In genomic region chr2:128441341-128442052, GRCh38 we compare ENCODE assay signal across 18 cellular contexts.
A peak's percentile ranks its signal among the peaks of the same experiment; 100 is the strongest.
DNase-seq lines count a peak whose midpoint lies in the region; ATAC-seq and TF ChIP-seq lines count a peak whose summit lies in the region.
"Had no signal": no experiment of that assay in that cellular context is flagged by ENCODE, and none has a peak within 500 bp of the region (broad histone marks: within the 10 kb centered on the region; RNA-seq: fewer than 3 reads in every experiment).

No MANE protein-coding gene starts in this region.

- no peak overlapping the region for H3K27ac Mint-ChIP-seq in endodermal cell
- H3K27ac Mint-ChIP-seq: activated B cell treated with CpG ODN at 0.5 μM for 24 hours; activated naive CD8-positive, alpha-beta T cell treated with anti-CD3 and anti-CD28 coated beads, Interleukin-2, amount 10 ng/mL, durations not matched to agents 7 days and 5 days had no signal

- peaks cover 14% of the 10 kb centered on the region for H3K4me1 Mint-ChIP-seq in endodermal cell
- H3K4me1 Mint-ChIP-seq: activated B cell treated with CpG ODN at 0.5 μM for 24 hours had no signal

- no peaks in the 10 kb centered on the region for H3K27me3 ChIP-seq in BLaER1
- H3K27me3 ChIP-seq in HUES64 (ENCODE audit: insufficient read depth, low read length), result no peaks in the 10 kb centered on the region
- H3K27me3 ChIP-seq in endodermal cell (ENCODE audit: control insufficient read depth, insufficient read depth, low read length, poor library complexity, severe bottlenecking), result no peaks in the 10 kb centered on the region
- H3K27me3 ChIP-seq in PC-9 (ENCODE audit: insufficient read depth, low read depth), result no peaks in the 10 kb centered on the region
- H3K27me3 ChIP-seq: thyroid gland had no signal

- H2AFZ ChIP-seq in PC-9, result no peak overlapping the region

- peak overlapping the region; percentile 74 for H3K4me3 ChIP-seq in BLaER1
- no peak overlapping the region for H3K4me3 ChIP-seq in HUES64 (ENCODE audit: low read length)
- no peak overlapping the region for H3K4me3 ChIP-seq in endodermal cell (ENCODE audit: low read length)
- H3K4me3 ChIP-seq in mucosa of descending colon, result no peak overlapping the region
- no peak overlapping the region for H3K4me3 ChIP-seq in PC-9
- H3K4me3 ChIP-seq: gastroesophageal sphincter, thyroid gland had no signal

- peak overlapping the region; percentile 98 for H3K27ac ChIP-seq in BLaER1
- 0 out of 2 replicates have a peak overlapping the region, but pooled peaks have one; percentile 6 for H3K27ac ChIP-seq in HUES64 (ENCODE audit: low read depth, low read length)
- H3K27ac ChIP-seq in endodermal cell (ENCODE audit: low read depth, low read length), result no peak overlapping the region
- no peak overlapping the region for H3K27ac ChIP-seq in PC-9
- H3K27ac ChIP-seq: gastroesophageal sphincter, thyroid gland had no signal

- ATAC-seq in mucosa of descending colon, result peak; percentile 7
- ATAC-seq: gastroesophageal sphincter, Panc1 had no signal

- H3K9ac ChIP-seq in BLaER1, result peak overlapping the region; percentile 92
- H3K9ac ChIP-seq in HUES64 (ENCODE audit: low read depth, low read length), result no peak overlapping the region
- H3K9ac ChIP-seq in endodermal cell (ENCODE audit: extremely low read depth, low read length, poor library complexity, severe bottlenecking), result no peak overlapping the region

- CTCF ChIA-PET in PC-9 (lab: Charles Lee), result no interaction called here

- H3K36me3 ChIP-seq in BLaER1 (peaks cover 5% of the 10 kb centered on the region; the same call in 1 of the 2 replicates), HUES64 (ENCODE audit: insufficient read depth, low read length) (no peaks in the 10 kb centered on the region), endodermal cell (ENCODE audit: control insufficient read depth, insufficient read depth, low read length) (no peaks in the 10 kb centered on the region), mucosa of descending colon (ENCODE audit: low read depth) (no peaks in the 10 kb centered on the region), PC-9 (ENCODE audit: low read depth) (no peaks in the 10 kb centered on the region)
- H3K36me3 ChIP-seq: gastroesophageal sphincter, thyroid gland had no signal

- H3K4me3 Mint-ChIP-seq in endodermal cell, result no peak overlapping the region
- H3K4me3 Mint-ChIP-seq: activated B cell treated with CpG ODN at 0.5 μM for 24 hours; activated naive CD8-positive, alpha-beta T cell treated with anti-CD3 and anti-CD28 coated beads, Interleukin-2, amount 10 ng/mL, durations not matched to agents 7 days and 5 days had no signal

- H3K27me3 Mint-ChIP-seq in endodermal cell (ENCODE audit: insufficient read depth), result peaks cover 4% of the 10 kb centered on the region

- H3F3A ChIP-seq in PC-9 (ENCODE audit: insufficient read depth, low read depth), result no peaks in the 10 kb centered on the region

- DNase-seq in endodermal cell (peak; percentile 45), mucosa of descending colon (no peak), OCI-M2 (lab: John Stamatoyannopoulos, UW; ENCODE audit: unreplicated experiment) (no peak), middle frontal gyrus (ENCODE audit: extremely low spot score, low spot score) (no peak), PC-9 (no peak), midbrain (lab: John Stamatoyannopoulos, UW) (no peak)
- DNase-seq: activated B cell treated with CpG ODN at 0.5 μM for 24 hours; activated T-cell treated with anti-CD3 and anti-CD28 coated beads, Interleukin-2, amount 50 U/mL, for 1 hour; caudate nucleus; NCI-H1930; retina; stimulated activated CD4-positive, alpha-beta T cell treated with anti-CD3 and anti-CD28 coated beads, Interleukin-2, amount 100 ng/mL, for 48 hours; thyroid gland had no signal

- POLR2A ChIA-PET in PC-9 (lab: Charles Lee; ENCODE audit: unreplicated experiment), result no interaction called here

- H3K4me1 ChIP-seq in BLaER1, result peaks cover 100% of the 10 kb centered on the region
- H3K4me1 ChIP-seq in HUES64 (ENCODE audit: insufficient read depth, low read length), result peaks cover 17% of the 10 kb centered on the region
- H3K4me1 ChIP-seq in endodermal cell (ENCODE audit: control insufficient read depth, insufficient read depth, low read length), result peaks cover 4% of the 10 kb centered on the region
- peaks cover 12% of the 10 kb centered on the region for H3K4me1 ChIP-seq in mucosa of descending colon (ENCODE audit: low read depth)
- H3K4me1 ChIP-seq in PC-9 (replicated peaks; ENCODE audit: insufficient read depth), result 0 out of 2 replicates have a peak, but pooled peaks cover 5% of the 10 kb centered on the region
- H3K4me1 ChIP-seq: gastroesophageal sphincter had no signal

- intact Hi-C loops in mucosa of descending colon (cut with DNase I, micrococcal nuclease) (no loop called here), PC-9 (cut with micrococcal nuclease; ENCODE audit: unreplicated experiment) (no loop called here)

- no peaks in the 10 kb centered on the region for H3K79me2 ChIP-seq in PC-9 (ENCODE audit: low read depth)

- H3K4me2 ChIP-seq in BLaER1, result peak overlapping the region; percentile 98
- H3K4me2 ChIP-seq in PC-9, result no peak overlapping the region

- no peak for TF ChIP-seq CTCF in endodermal cell (conservative IDR thresholded peaks at IDR 0.05)
- no peak for TF ChIP-seq CTCF in mucosa of descending colon (IDR thresholded peaks at IDR 0.05)
- TF ChIP-seq CTCF in PC-9 (conservative IDR thresholded peaks at IDR 0.05), result no peak

- H3K36me3 Mint-ChIP-seq in endodermal cell (ENCODE audit: low read depth), result no peaks in the 10 kb centered on the region
- H3K36me3 Mint-ChIP-seq: activated naive CD8-positive, alpha-beta T cell treated with anti-CD3 and anti-CD28 coated beads, Interleukin-2, amount 10 ng/mL, durations not matched to agents 7 days and 5 days had no signal

- WGBS in HUES64, result 95% methylated on average over 18 of the region's 18 CpGs
- WGBS in endodermal cell (ENCODE audit: insufficient coverage in 1 of 2, insufficient read length in 1 of 2), 2 experiments, result 92 to 95% methylated on average over 8 to 18 of the region's 18 CpGs

- H3K9me3 ChIP-seq in BLaER1 (no peaks in the 10 kb centered on the region), HUES64 (ENCODE audit: insufficient read depth, low read depth, low read length) (no peaks in the 10 kb centered on the region), endodermal cell (ENCODE audit: control insufficient read depth, low read length) (no peaks in the 10 kb centered on the region), mucosa of descending colon (no peaks in the 10 kb centered on the region), PC-9 (ENCODE audit: insufficient read depth, low read depth) (no peaks in the 10 kb centered on the region)
- H3K9me3 ChIP-seq: gastroesophageal sphincter, thyroid gland had no signal

- no peaks in the 10 kb centered on the region for H3K9me3 Mint-ChIP-seq in endodermal cell
- H3K9me3 Mint-ChIP-seq: activated B cell treated with CpG ODN at 0.5 μM for 24 hours; activated naive CD8-positive, alpha-beta T cell treated with anti-CD3 and anti-CD28 coated beads, Interleukin-2, amount 10 ng/mL, durations not matched to agents 7 days and 5 days had no signal

- no TSS peak for BruUV-seq in PC-9 (replicated peaks; lab: Mats Ljungman, UMichigan)

- H4K20me1 ChIP-seq in BLaER1 (peaks cover 16% of the 10 kb centered on the region), PC-9 (ENCODE audit: insufficient read depth) (no peaks in the 10 kb centered on the region)

- no peaks in the 10 kb centered on the region for H3K9me2 ChIP-seq in PC-9 (ENCODE audit: insufficient read depth)

Comparison
In these comparisons a context has a peak if more than half of its experiments do, and no peak if none do; other contexts are left out.
1. H3K27ac ChIP-seq: peak in BLaER1 (single experiment) and HUES64 (single experiment); none in endodermal cell (single experiment) and PC-9 (single experiment).